Comparison of ENCODE assay signal across 13 cellular contexts in genomic region chr19:45170146-45171106, GRCh38. TPM values are rescaled to one million over a fixed set of nuclear protein-coding genes. Genes with fewer than 3 reads are reported as not detected.
A peak's percentile ranks its signal among the peaks of the same experiment; 100 is the strongest.
DNase-seq lines count a peak whose midpoint lies in the region; ATAC-seq and TF ChIP-seq lines count a peak whose summit lies in the region.
"Had no signal": no experiment of that assay in that cellular context is flagged by ENCODE, and none has a peak within 500 bp of the region (broad histone marks: within the 10 kb centered on the region; RNA-seq: fewer than 3 reads in every experiment).

No MANE protein-coding gene starts in this region.

- peak overlapping the region in 7 of 11 experiments; percentile 22 to 62 (median 55); a peak in 10 of 22 replicates for H3K9ac ChIP-seq in BLaER1 treated with 17β-estradiol and CSF1 and Interleukin-3, amounts not matched to agents 10 nM and 100 nM

- TF ChIP-seq CTCF in mucosa of descending colon (IDR thresholded peaks at IDR 0.05) = no peak

- no peaks in the 10 kb centered on the region for H3K27me3 Mint-ChIP-seq in CD4-positive, alpha-beta memory T cell

- peaks cover 0 to 7% (median 0%) of the 10 kb centered on the region in 11 experiments; a peak in 1 of 22 replicates for H3K36me3 ChIP-seq in BLaER1 treated with 17β-estradiol and CSF1 and Interleukin-3, amounts not matched to agents 10 nM and 100 nM
- H3K36me3 ChIP-seq in CD4-positive, alpha-beta memory T cell (ENCODE audit: insufficient read depth, low read length) = no peaks in the 10 kb centered on the region
- H3K36me3 ChIP-seq in mucosa of descending colon (ENCODE audit: low read depth) = no peaks in the 10 kb centered on the region
- H3K36me3 ChIP-seq: thoracic aorta had no signal

- H4K20me1 ChIP-seq in BLaER1 treated with 17β-estradiol and CSF1 and Interleukin-3, amounts not matched to agents 10 nM and 100 nM = peaks cover 0 to 56% (median 4%) of the 10 kb centered on the region in 11 experiments; a peak in 8 of 22 replicates

- intact Hi-C loops in CD4-positive, alpha-beta memory T cell (cut with micrococcal nuclease) = no loop called here
- intact Hi-C loops in mucosa of descending colon (cut with DNase I, micrococcal nuclease) = no loop called here

- no peaks in the 10 kb centered on the region for H3K27me3 ChIP-seq in BLaER1 treated with 17β-estradiol and CSF1 and Interleukin-3, amounts not matched to agents 10 nM and 100 nM
- no peaks in the 10 kb centered on the region for H3K27me3 ChIP-seq in CD4-positive, alpha-beta memory T cell (ENCODE audit: insufficient read depth, low read length)

- peaks cover 24 to 62% (median 43%) of the 10 kb centered on the region in 4 donors for H3K4me1 Mint-ChIP-seq in CD4-positive, alpha-beta memory T cell

- ATAC-seq in activated naive CD4-positive, alpha-beta T cell treated with anti-CD3 and anti-CD28 coated beads, Interleukin-2, amount 50 U/mL, for 72 hours = no peak
- ATAC-seq in mucosa of descending colon = peak; percentile 42
- ATAC-seq in GM18868 (IDR thresholded peaks at IDR 0.05; ENCODE audit: unreplicated experiment) = no peak

- H3K9me3 ChIP-seq in BLaER1 treated with 17β-estradiol and CSF1 and Interleukin-3, amounts not matched to agents 10 nM and 100 nM (replicated peaks in 1 of 11) = no peaks in the 10 kb centered on the region
- H3K9me3 ChIP-seq in CD4-positive, alpha-beta memory T cell (ENCODE audit: control insufficient read depth in 1 of 2, low read length in 2 of 2) = no peaks in the 10 kb centered on the region
- H3K9me3 ChIP-seq in mucosa of descending colon = no peaks in the 10 kb centered on the region
- H3K9me3 ChIP-seq: thoracic aorta had no signal

- H3K4me2 ChIP-seq in BLaER1 treated with 17β-estradiol and CSF1 and Interleukin-3, amounts not matched to agents 10 nM and 100 nM = peak overlapping the region; percentile 66 to 92 (median 88)

- peak overlapping the region in 7 of 8 donors; percentile 66 to 90 (median 86) for H3K4me3 Mint-ChIP-seq in CD4-positive, alpha-beta memory T cell

- DNase-seq in CD4-positive, alpha-beta memory T cell = no peak
- no peak for DNase-seq in activated naive CD4-positive, alpha-beta T cell treated with anti-CD3 and anti-CD28 coated beads, Interleukin-2, amount 50 U/mL, for 72 hours (ENCODE audit: low spot score in 2 of 2)
- DNase-seq in mucosa of descending colon (no peak), NCI-H2171 treated with DMSO at 0.1 percent for 48 hours (lab: John Stamatoyannopoulos, UW) (no peak)
- DNase-seq in stimulated activated CD4-positive, alpha-beta T cell treated with anti-CD3 and anti-CD28 coated beads, Interleukin-4, amount 100 ng/mL, for 4 hours = no peak
- DNase-seq: DND-41, kidney glomerular epithelial cell, NCI-H187 treated with DMSO at 0.1 percent for 48 hours, NCI-H526 treated with DMSO at 0.1 percent for 48 hours, posterior cingulate gyrus had no signal

- H3K4me1 ChIP-seq in BLaER1 treated with 17β-estradiol and CSF1 and Interleukin-3, amounts not matched to agents 10 nM and 100 nM = peaks cover 68 to 95% (median 90%) of the 10 kb centered on the region in 10 experiments
- peaks cover 60% of the 10 kb centered on the region for H3K4me1 ChIP-seq in CD4-positive, alpha-beta memory T cell (ENCODE audit: insufficient read depth, low read length)
- H3K4me1 ChIP-seq in mucosa of descending colon (ENCODE audit: low read depth) = peaks cover 6% of the 10 kb centered on the region

- peak overlapping the region in 9 of 11 experiments; percentile 5 to 78 (median 65); a peak in 18 of 22 replicates for H3K27ac ChIP-seq in BLaER1 treated with 17β-estradiol and CSF1 and Interleukin-3, amounts not matched to agents 10 nM and 100 nM
- H3K27ac ChIP-seq in CD4-positive, alpha-beta memory T cell (ENCODE audit: low read depth, low read length) = peak overlapping the region; percentile 61
- H3K27ac ChIP-seq: thoracic aorta had no signal

- peak overlapping the region; percentile 76 to 99 (median 94) for H3K27ac Mint-ChIP-seq in CD4-positive, alpha-beta memory T cell
- peak overlapping the region; percentile 91 to 98 for H3K27ac Mint-ChIP-seq in activated naive CD4-positive, alpha-beta T cell treated with anti-CD3 and anti-CD28 coated beads, Interleukin-2, amount 50 U/mL, for 72 hours

- no peaks in the 10 kb centered on the region for H3K9me3 Mint-ChIP-seq in CD4-positive, alpha-beta memory T cell
- H3K9me3 Mint-ChIP-seq in activated naive CD4-positive, alpha-beta T cell treated with anti-CD3 and anti-CD28 coated beads, Interleukin-2, amount 50 U/mL, for 72 hours = no peaks in the 10 kb centered on the region

- H3K4me3 ChIP-seq in BLaER1 treated with 17β-estradiol and CSF1 and Interleukin-3, amounts not matched to agents 10 nM and 100 nM = peak overlapping the region in 1 of 10 experiments; percentile 7; a peak in 2 of 20 replicates
- H3K4me3 ChIP-seq in CD4-positive, alpha-beta memory T cell (ENCODE audit: low read length in 2 of 2) = no peak overlapping the region
- no peak overlapping the region for H3K4me3 ChIP-seq in mucosa of descending colon
- H3K4me3 ChIP-seq: thoracic aorta had no signal

- CTCF ChIA-PET in CD4-positive, alpha-beta memory T cell (lab: Charles Lee; ENCODE audit: partially characterized antibody) = interaction anchor here (1.4 kb wide), 1 partner anchor 8 kb away, joined by 3 read pairs; the partner anchor contains the start of genes BLOC1S3 and TRAPPC6A

- POLR2A ChIA-PET in CD4-positive, alpha-beta memory T cell (lab: Charles Lee; ENCODE audit: partially characterized antibody) = interaction anchor here (0.8 to 4.0 kb wide), 4 partner anchors 10 to 78 kb away, joined by 4 to 14 read pairs (median 8); partner anchors contain the start of gene PPP1R37

- H3K36me3 Mint-ChIP-seq in CD4-positive, alpha-beta memory T cell = peaks cover 0 to under 1% of the 10 kb centered on the region in 2 donors
- no peaks in the 10 kb centered on the region for H3K36me3 Mint-ChIP-seq in activated naive CD4-positive, alpha-beta T cell treated with anti-CD3 and anti-CD28 coated beads, Interleukin-2, amount 50 U/mL, for 72 hours

RNA-seq across cellular contexts. Expression of gene TRAPPC6A, which starts 7.6 kb away (rescaled TPM):
- 10 to 100 TPM; 49.1 to 51.9 TPM for total RNA-seq in CD4-positive, alpha-beta memory T cell
- polyA plus RNA-seq in CD4-positive, alpha-beta memory T cell = 100 to 1,000 TPM; 160 to 246 TPM
- 10 to 100 TPM; 27.2 to 36.8 TPM for total RNA-seq in activated naive CD4-positive, alpha-beta T cell treated with anti-CD3 and anti-CD28 coated beads, Interleukin-2, amount 50 U/mL, for 72 hours
- 10 to 100 TPM; 29.0 to 45.1 (median 37.4) TPM for total RNA-seq in mucosa of descending colon

RNA-seq across cellular contexts. Expression of gene BLOC1S3, which starts 8.2 kb away (rescaled TPM):
- 10 to 100 TPM; 26.5 to 29.9 TPM for total RNA-seq in CD4-positive, alpha-beta memory T cell
- 10 to 100 TPM in 1 of 2 donors, 1 to 10 TPM in 1; 5.3 to 15.4 TPM for polyA plus RNA-seq in CD4-positive, alpha-beta memory T cell
- total RNA-seq in activated naive CD4-positive, alpha-beta T cell treated with anti-CD3 and anti-CD28 coated beads, Interleukin-2, amount 50 U/mL, for 72 hours = 10 to 100 TPM; 15.0 to 16.7 TPM
- 10 to 100 TPM in 2 of 3 donors, 1 to 10 TPM in 1; 9.8 to 12.3 (median 11.6) TPM for total RNA-seq in mucosa of descending colon

RNA-seq across cellular contexts. Expression of gene NKPD1, which starts 9.6 kb away (rescaled TPM):
- total RNA-seq in CD4-positive, alpha-beta memory T cell = 1 to 10 TPM in 1 of 2 experiments, under 1 TPM in 1; 0.80 to 1.2 TPM
- under 1 TPM in 1 of 2 donors, not detected in 1; 0.61 TPM for polyA plus RNA-seq in CD4-positive, alpha-beta memory T cell
- under 1 TPM in 1 of 2 donors, not detected in 1; 0.14 TPM for total RNA-seq in activated naive CD4-positive, alpha-beta T cell treated with anti-CD3 and anti-CD28 coated beads, Interleukin-2, amount 50 U/mL, for 72 hours
- not detected for total RNA-seq in mucosa of descending colon
